ENCODE assay signal across 21 cellular contexts in the genomic region with DNA sequence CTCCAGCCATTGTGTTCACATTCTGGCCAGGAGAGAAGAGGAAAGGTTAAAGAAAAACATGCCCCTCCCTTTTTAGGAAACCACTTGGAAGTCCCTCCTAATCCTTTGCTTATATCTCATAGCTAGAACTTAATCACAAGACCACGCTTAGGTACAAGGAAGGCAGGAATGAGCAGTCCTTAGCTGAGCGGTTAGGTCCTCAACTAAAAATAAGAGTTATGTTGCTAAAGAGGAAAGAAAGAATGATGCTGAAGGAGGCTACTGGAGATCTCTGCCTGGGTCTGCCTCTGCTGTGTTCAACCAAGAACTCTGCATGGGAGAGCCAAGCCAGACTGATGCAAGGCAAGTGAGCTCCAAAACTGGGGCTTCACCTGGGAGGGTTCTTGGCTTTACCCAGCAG. TPM values are rescaled to one million over a fixed set of nuclear protein-coding genes. Genes with fewer than 3 reads are reported as not detected.
DNase-seq lines count a peak whose midpoint lies in the region; ATAC-seq and TF ChIP-seq lines count a peak whose summit lies in the region.
"Had no signal": no experiment of that assay in that cellular context is flagged by ENCODE, and none has a peak within 500 bp of the region (broad histone marks: within the 10 kb centered on the region; RNA-seq: fewer than 3 reads in every experiment).

No MANE protein-coding gene starts in this region.

- peaks cover 0 to 6% (median 3%) of the 10 kb centered on the region in 3 donors for H3K27me3 Mint-ChIP-seq in CD14-positive monocyte (ENCODE audit: low read depth in 3 of 3)
- peaks cover 0 to 6% of the 10 kb centered on the region in 2 donors for H3K27me3 Mint-ChIP-seq in CD8-positive, alpha-beta memory T cell
- peaks cover 2% of the 10 kb centered on the region for H3K27me3 Mint-ChIP-seq in chondrocyte (ENCODE audit: low read depth)

- POLR2A ChIA-PET in CD8-positive, alpha-beta memory T cell (lab: Charles Lee), result interaction anchor here (0.5 kb wide), 1 partner anchor 18 kb away, joined by 9 read pairs; no protein-coding TSS in a partner anchor

- H3K4me3 ChIP-seq in CD8-positive, alpha-beta memory T cell (ENCODE audit: low read length), result no peak overlapping the region
- H3K4me3 ChIP-seq in neutrophil (ENCODE audit: low read depth in 1 of 2, low read length in 1 of 2), result no peak overlapping the region
- H3K4me3 ChIP-seq: BLaER1, GM23338 had no signal

- H3K4me3 Mint-ChIP-seq in CD14-positive monocyte (no peak overlapping the region), chondrocyte (ENCODE audit: unreplicated experiment) (no peak overlapping the region)
- no peak overlapping the region for H3K4me3 Mint-ChIP-seq in CD8-positive, alpha-beta memory T cell
- H3K4me3 Mint-ChIP-seq: CD8-positive, alpha-beta T cell; GM23338 had no signal

- H3K36me3 Mint-ChIP-seq in CD14-positive monocyte, result peaks cover 6 to 7% of the 10 kb centered on the region in 2 donors
- H3K36me3 Mint-ChIP-seq in CD8-positive, alpha-beta memory T cell, result peaks cover 0 to 2% (median 0%) of the 10 kb centered on the region in 3 donors
- H3K36me3 Mint-ChIP-seq in chondrocyte (ENCODE audit: low read depth), result no peaks in the 10 kb centered on the region
- H3K36me3 Mint-ChIP-seq: CD8-positive, alpha-beta T cell had no signal

- H3K4me1 Mint-ChIP-seq in CD14-positive monocyte (peaks cover 55% of the 10 kb centered on the region), chondrocyte (ENCODE audit: low read depth) (peaks cover 3% of the 10 kb centered on the region)
- H3K4me1 Mint-ChIP-seq in CD8-positive, alpha-beta memory T cell, result peaks cover 13 to 18% (median 17%) of the 10 kb centered on the region in 3 donors
- H3K4me1 Mint-ChIP-seq: GM23338 had no signal

- CTCF ChIA-PET in CD8-positive, alpha-beta memory T cell (lab: Charles Lee), result interaction anchor here (10.7 kb wide), 1 partner anchor 251 kb away, joined by 156 read pairs; no protein-coding TSS in a partner anchor

- peak overlapping the region; percentile 91 to 100 (median 97) for H3K27ac Mint-ChIP-seq in CD14-positive monocyte
- H3K27ac Mint-ChIP-seq in CD8-positive, alpha-beta memory T cell, result peak overlapping the region in 6 of 8 donors; percentile 27 to 81 (median 74)
- no peak overlapping the region for H3K27ac Mint-ChIP-seq in chondrocyte (ENCODE audit: unreplicated experiment)
- H3K27ac Mint-ChIP-seq: CD8-positive, alpha-beta T cell; GM23338 had no signal

- no peak for TF ChIP-seq CTCF in CD14-positive monocyte (IDR thresholded peaks at IDR 0.05)
- TF ChIP-seq CTCF in chondrocyte (IDR thresholded peaks at IDR 0.05), result no peak
- no peak for TF ChIP-seq CTCF in neutrophil (IDR thresholded peaks at IDR 0.05)

- ATAC-seq in GM21367 (IDR thresholded peaks at IDR 0.05; ENCODE audit: unreplicated experiment) (no peak), GM21529 (IDR thresholded peaks at IDR 0.05; ENCODE audit: unreplicated experiment) (no peak)
- ATAC-seq: GM23338, HCT116, Panc1 had no signal

- H3K36me3 ChIP-seq in CD8-positive, alpha-beta memory T cell (ENCODE audit: insufficient read depth, low read length), result no peaks in the 10 kb centered on the region
- H3K36me3 ChIP-seq in neutrophil, result no peaks in the 10 kb centered on the region
- H3K36me3 ChIP-seq: BLaER1 had no signal

- no peaks in the 10 kb centered on the region for H3K9me3 ChIP-seq in CD8-positive, alpha-beta memory T cell (ENCODE audit: low read length)
- H3K9me3 ChIP-seq in neutrophil, result no peaks in the 10 kb centered on the region

- intact Hi-C loops in CD14-positive monocyte (cut with micrococcal nuclease), result loop anchor here in 1 of 2 donors (2.0 to 5.0 kb wide), 3 partner anchors 13 to 198 kb away; no protein-coding TSS in a partner anchor

- H3K27ac ChIP-seq in CD8-positive, alpha-beta memory T cell (ENCODE audit: low read depth, low read length), result no peak overlapping the region
- peak overlapping the region; percentile 1 for H3K27ac ChIP-seq in neutrophil
- H3K27ac ChIP-seq: BLaER1 had no signal

- H3K9me3 Mint-ChIP-seq in CD14-positive monocyte (peaks cover 2 to 9% (median 6%) of the 10 kb centered on the region in 7 donors), chondrocyte (ENCODE audit: low read depth) (peaks cover 4% of the 10 kb centered on the region)
- peaks cover 0 to 2% (median 0%) of the 10 kb centered on the region in 5 donors for H3K9me3 Mint-ChIP-seq in CD8-positive, alpha-beta memory T cell
- H3K9me3 Mint-ChIP-seq: CD8-positive, alpha-beta T cell had no signal

- DNase-seq in CD14-positive monocyte (ENCODE audit: low spot score) (no peak), chondrocyte (ENCODE audit: low spot score) (peak; percentile 9), glomerular visceral epithelial cell (ENCODE audit: extremely low spot score) (no peak)
- no peak for DNase-seq in CD8-positive, alpha-beta memory T cell
- DNase-seq: Calu3; DMS153; IMR-90; NCI-H1105 treated with DMSO at 0.1 percent for 48 hours; NCI-H2029 treated with DMSO at 0.1 percent for 48 hours; NCI-H226; NCI-H510A treated with DMSO at 0.1 percent for 48 hours; NCI-H748 treated with DMSO at 0.1 percent for 48 hours; NK-92 treated with Interleukin-12 subunit alpha and Interleukin-12 subunit beta, amount 100 ng/mL, for 24 hours had no signal

- no peaks in the 10 kb centered on the region for H3K27me3 ChIP-seq in CD8-positive, alpha-beta memory T cell (ENCODE audit: insufficient read depth, low read length, poor library complexity, severe bottlenecking)
- H3K27me3 ChIP-seq in neutrophil, result no peaks in the 10 kb centered on the region
- H3K27me3 ChIP-seq: BLaER1 had no signal

- no peaks in the 10 kb centered on the region for H3K4me1 ChIP-seq in CD8-positive, alpha-beta memory T cell (ENCODE audit: insufficient read depth, low read length)
- H3K4me1 ChIP-seq in neutrophil (ENCODE audit: control insufficient read depth in 1 of 2, insufficient read depth in 1 of 2, low read depth in 1 of 2, low read length in 1 of 2), result peaks cover 9 to 15% of the 10 kb centered on the region in 2 experiments

RNA-seq across cellular contexts. Expression of a gene that starts 11.6 kb away (rescaled TPM):
- polyA plus RNA-seq in CD14-positive monocyte, result 1 to 10 TPM; 4.6 to 5.5 TPM
- total RNA-seq in CD8-positive, alpha-beta memory T cell, result 10 to 100 TPM; 36.6 to 37.6 TPM
- polyA plus RNA-seq in CD8-positive, alpha-beta memory T cell, result 9.5 TPM
- total RNA-seq in chondrocyte, result 29.2 to 31.8 TPM (median 30.0 TPM) in 3 replicates
